In the genomic region with DNA sequence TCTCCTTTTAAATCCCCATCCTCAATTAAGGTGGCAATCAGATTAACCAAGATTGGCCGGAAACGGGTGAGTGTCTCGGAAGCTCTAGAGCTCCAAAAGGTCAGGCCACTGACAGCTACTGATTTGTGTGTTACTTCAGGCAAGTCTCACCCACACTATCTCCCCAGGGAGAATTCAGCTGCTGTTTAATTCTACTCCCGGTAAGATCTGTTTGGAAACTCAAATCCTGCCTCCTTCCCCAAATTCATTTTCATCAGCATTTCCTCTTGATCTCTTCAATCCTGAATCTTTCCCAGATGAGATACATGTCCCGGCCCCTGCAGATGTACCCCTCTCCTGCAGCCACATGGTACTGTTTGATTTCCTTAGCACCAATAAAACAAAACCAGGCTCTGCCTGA, we compare ENCODE assay signal across 23 cellular contexts. TPM values are rescaled to one million over a fixed set of nuclear protein-coding genes. Genes with fewer than 3 reads are reported as not detected.
DNase-seq lines count a peak whose midpoint lies in the region; ATAC-seq and TF ChIP-seq lines count a peak whose summit lies in the region.
"Had no signal": no experiment of that assay in that cellular context is flagged by ENCODE, and none has a peak within 500 bp of the region (broad histone marks: within the 10 kb centered on the region; RNA-seq: fewer than 3 reads in every experiment).

No MANE protein-coding gene starts in this region.

- H3K27me3 ChIP-seq in HAP-1 (ENCODE audit: low read depth): peaks cover 6% of the 10 kb centered on the region; the same call in 1 of the 2 replicates
- H3K27me3 ChIP-seq in neural progenitor cell: no peaks in the 10 kb centered on the region
- H3K27me3 ChIP-seq: upper lobe of left lung had no signal

- H3K27ac ChIP-seq in neural progenitor cell: no peak overlapping the region
- H3K27ac ChIP-seq: brain microvascular endothelial cell, prostate gland, upper lobe of left lung had no signal

- H3K9me3 ChIP-seq in HAP-1 (no peaks in the 10 kb centered on the region), neural progenitor cell (ENCODE audit: low read depth) (no peaks in the 10 kb centered on the region)
- H3K9me3 ChIP-seq: A549, prostate gland, upper lobe of left lung had no signal

- in situ Hi-C loops in HAP-1 (cut with MboI; ENCODE audit: low sequenced_read_pairs): no loop called here

- H2AFZ ChIP-seq in neural progenitor cell (replicated peaks): no peak overlapping the region

- peaks cover 3% of the 10 kb centered on the region for H4K20me1 ChIP-seq in neural progenitor cell (ENCODE audit: low read depth)

- peaks cover 7% of the 10 kb centered on the region for H3K79me2 ChIP-seq in neural progenitor cell (ENCODE audit: low read depth)

- H3K9ac ChIP-seq in neural progenitor cell: no peak overlapping the region

- no peak for TF ChIP-seq CTCF in neural progenitor cell (IDR thresholded peaks at IDR 0.05)

- no peak overlapping the region for H3K4me3 Mint-ChIP-seq in neural progenitor cell
- H3K4me3 Mint-ChIP-seq in activated CD4-positive, alpha-beta T cell treated with anti-CD3 and anti-CD28 coated beads for 36 hours: no peak overlapping the region
- H3K4me3 Mint-ChIP-seq: activated CD4-positive, alpha-beta memory T cell treated with anti-CD3 and anti-CD28 coated beads, Interleukin-2, amount 10 ng/mL, durations not matched to agents 7 days and 5 days; activated naive CD8-positive, alpha-beta T cell; CD4-positive, alpha-beta T cell; HFFc6; naive thymus-derived CD8-positive, alpha-beta T cell had no signal

- H3K27ac Mint-ChIP-seq in neural progenitor cell: peak overlapping the region; percentile 15
- H3K27ac Mint-ChIP-seq in activated CD4-positive, alpha-beta T cell treated with anti-CD3 and anti-CD28 coated beads for 36 hours: no peak overlapping the region
- H3K27ac Mint-ChIP-seq: activated CD4-positive, alpha-beta memory T cell treated with anti-CD3 and anti-CD28 coated beads, Interleukin-2, amount 10 ng/mL, durations not matched to agents 7 days and 5 days; activated naive CD8-positive, alpha-beta T cell; CD4-positive, alpha-beta T cell; HFFc6; naive thymus-derived CD8-positive, alpha-beta T cell had no signal

- H3K36me3 Mint-ChIP-seq in neural progenitor cell: peaks cover 17% of the 10 kb centered on the region
- H3K36me3 Mint-ChIP-seq in activated CD4-positive, alpha-beta T cell treated with anti-CD3 and anti-CD28 coated beads for 36 hours (ENCODE audit: low read depth): no peaks in the 10 kb centered on the region
- H3K36me3 Mint-ChIP-seq: activated naive CD8-positive, alpha-beta T cell; naive thymus-derived CD8-positive, alpha-beta T cell had no signal

- H3K4me3 ChIP-seq in HAP-1 (no peak overlapping the region), neural progenitor cell (no peak overlapping the region)
- H3K4me3 ChIP-seq: A549, prostate gland, upper lobe of left lung had no signal

- CTCF ChIA-PET in activated CD4-positive, alpha-beta T cell treated with anti-CD3 and anti-CD28 coated beads for 36 hours (lab: Charles Lee): no interaction called here

- intact Hi-C loops in activated CD4-positive, alpha-beta T cell treated with anti-CD3 and anti-CD28 coated beads for 36 hours (cut with DNase I, micrococcal nuclease): no loop called here

- H3K9me3 Mint-ChIP-seq in neural progenitor cell: no peaks in the 10 kb centered on the region
- no peaks in the 10 kb centered on the region for H3K9me3 Mint-ChIP-seq in activated CD4-positive, alpha-beta T cell treated with anti-CD3 and anti-CD28 coated beads for 36 hours (ENCODE audit: low read depth)
- H3K9me3 Mint-ChIP-seq: activated CD4-positive, alpha-beta memory T cell treated with anti-CD3 and anti-CD28 coated beads, Interleukin-2, amount 10 ng/mL, durations not matched to agents 7 days and 5 days; CD4-positive, alpha-beta T cell; HFFc6; naive thymus-derived CD8-positive, alpha-beta T cell had no signal

- H3K4me1 Mint-ChIP-seq in neural progenitor cell: peaks cover 26% of the 10 kb centered on the region
- H3K4me1 Mint-ChIP-seq in activated CD4-positive, alpha-beta T cell treated with anti-CD3 and anti-CD28 coated beads for 36 hours: no peaks in the 10 kb centered on the region
- H3K4me1 Mint-ChIP-seq: activated CD4-positive, alpha-beta memory T cell treated with anti-CD3 and anti-CD28 coated beads, Interleukin-2, amount 10 ng/mL, durations not matched to agents 7 days and 5 days had no signal

- DNase-seq in NCI-H1092 treated with DMSO at 0.1 percent for 48 hours (lab: John Stamatoyannopoulos, UW): peak; percentile 20
- no peak for DNase-seq in NCI-H1092 (lab: John Stamatoyannopoulos, UW)
- DNase-seq in HAP-1 (ENCODE audit: low spot score in 2 of 2): peak; percentile 25 to 28
- no peak for DNase-seq in neural progenitor cell (ENCODE audit: low spot score)
- no peak for DNase-seq in activated CD4-positive, alpha-beta T cell treated with anti-CD3 and anti-CD28 coated beads for 36 hours
- no peak for DNase-seq in stimulated activated CD4-positive, alpha-beta T cell treated with anti-CD3 and anti-CD28 coated beads, Interleukin-4, amount 100 ng/mL, for 24 hours
- DNase-seq: activated CD4-positive, alpha-beta memory T cell treated with anti-CD3 and anti-CD28 coated beads, Interleukin-2, amount 10 ng/mL, durations not matched to agents 7 days and 5 days; activated T-cell treated with anti-CD3 and anti-CD28 coated beads, Interleukin-2, amount 50 U/mL, for 48 hours; brain microvascular endothelial cell; CD4-positive, alpha-beta T cell; DND-41; HFFc6; naive thymus-derived CD8-positive, alpha-beta T cell; NCI-H2029; NCI-H748 treated with DMSO at 0.1 percent for 48 hours; stimulated activated naive CD4-positive, alpha-beta T cell treated with Interleukin-2 at 50 U/mL for 16 hours; upper lobe of left lung had no signal

- H3K27me3 Mint-ChIP-seq in neural progenitor cell (ENCODE audit: insufficient read depth, low read depth): peaks cover 8% of the 10 kb centered on the region
- peaks cover 25% of the 10 kb centered on the region for H3K27me3 Mint-ChIP-seq in activated CD4-positive, alpha-beta T cell treated with anti-CD3 and anti-CD28 coated beads for 36 hours

- H3F3A ChIP-seq in neural progenitor cell (ENCODE audit: low read depth): no peaks in the 10 kb centered on the region

- no peak overlapping the region for H3K4me2 ChIP-seq in neural progenitor cell
- H3K4me2 ChIP-seq: A549 had no signal

- H3K36me3 ChIP-seq in HAP-1 (replicated peaks): no peaks in the 10 kb centered on the region
- no peaks in the 10 kb centered on the region for H3K36me3 ChIP-seq in neural progenitor cell
- H3K36me3 ChIP-seq: brain microvascular endothelial cell, prostate gland, upper lobe of left lung had no signal

- H3K4me1 ChIP-seq in HAP-1 (peaks cover 17% of the 10 kb centered on the region), neural progenitor cell (peaks cover 10% of the 10 kb centered on the region)
- H3K4me1 ChIP-seq: prostate gland had no signal

- POLR2A ChIA-PET in activated CD4-positive, alpha-beta T cell treated with anti-CD3 and anti-CD28 coated beads for 36 hours (lab: Charles Lee): no interaction called here

- ATAC-seq in SK-N-SH treated with all-trans-retinoic acid at 6 μM for 48 hours: no peak
- ATAC-seq in activated CD4-positive, alpha-beta T cell treated with anti-CD3 and anti-CD28 coated beads for 36 hours: no peak
- ATAC-seq in GM19328 (IDR thresholded peaks at IDR 0.05; ENCODE audit: unreplicated experiment): no peak
- ATAC-seq: A549; naive thymus-derived CD8-positive, alpha-beta T cell; Panc1 had no signal

TF ChIP-seq in SK-N-SH treated with all-trans-retinoic acid at 6 μM for 48 hours, 23 proteins besides CTCF, POLR2A, EP300 and RAD21:
- TF ChIP-seq, protein P1, sequence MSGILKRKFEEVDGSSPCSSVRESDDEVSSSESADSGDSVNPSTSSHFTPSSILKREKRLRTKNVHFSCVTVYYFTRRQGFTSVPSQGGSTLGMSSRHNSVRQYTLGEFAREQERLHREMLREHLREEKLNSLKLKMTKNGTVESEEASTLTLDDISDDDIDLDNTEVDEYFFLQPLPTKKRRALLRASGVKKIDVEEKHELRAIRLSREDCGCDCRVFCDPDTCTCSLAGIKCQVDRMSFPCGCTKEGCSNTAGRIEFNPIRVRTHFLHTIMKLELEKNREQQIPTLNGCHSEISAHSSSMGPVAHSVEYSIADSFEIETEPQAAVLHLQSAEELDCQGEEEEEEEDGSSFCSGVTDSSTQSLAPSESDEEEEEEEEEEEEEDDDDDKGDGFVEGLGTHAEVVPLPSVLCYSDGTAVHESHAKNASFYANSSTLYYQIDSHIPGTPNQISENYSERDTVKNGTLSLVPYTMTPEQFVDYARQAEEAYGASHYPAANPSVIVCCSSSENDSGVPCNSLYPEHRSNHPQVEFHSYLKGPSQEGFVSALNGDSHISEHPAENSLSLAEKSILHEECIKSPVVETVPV (CRISPR knock-in tag; IDR thresholded peaks at IDR 0.05): no peak
- TF ChIP-seq BACH2 (CRISPR knock-in tag; IDR thresholded peaks at IDR 0.05; ENCODE audit: borderline replicate concordance): peak; percentile 23; the same call in 1 of the 2 replicates
- peak; percentile 88 for TF ChIP-seq TCF4 (CRISPR knock-in tag; IDR thresholded peaks at IDR 0.05; ENCODE audit: borderline replicate concordance)
- TF ChIP-seq ZNF70 (CRISPR knock-in tag; IDR thresholded peaks at IDR 0.05): no peak

RNA-seq across cellular contexts. Expression of a gene that starts 34.9 kb away (rescaled TPM):
- total RNA-seq in neural progenitor cell (ENCODE audit: low replicate concordance): 17.2 and 21.2 TPM in 2 replicates
- total RNA-seq in activated CD4-positive, alpha-beta T cell treated with anti-CD3 and anti-CD28 coated beads for 36 hours: 1 to 10 TPM; 1.0 to 1.1 TPM
- total RNA-seq: activated CD4-positive, alpha-beta memory T cell treated with anti-CD3 and anti-CD28 coated beads, Interleukin-2, amount 10 ng/mL, durations not matched to agents 7 days and 5 days had no signal

Comparison
In these comparisons a context has a peak if more than half of its experiments do, and no peak if none do; other contexts are left out.
1. DNase-seq: peak in NCI-H1092 treated with DMSO at 0.1 percent for 48 hours (single experiment) and HAP-1 (2 of 2); none in NCI-H1092 (single experiment), neural progenitor cell (single experiment), activated CD4-positive, alpha-beta T cell treated with anti-CD3 and anti-CD28 coated beads for 36 hours (single experiment) and stimulated activated CD4-positive, alpha-beta T cell treated with anti-CD3 and anti-CD28 coated beads, Interleukin-4, amount 100 ng/mL, for 24 hours (single experiment).